9 cellular contexts compared by ENCODE assay signal in genomic region chr7:28956608-28957063, GRCh38. TPM values are rescaled to one million over a fixed set of nuclear protein-coding genes. Genes with fewer than 3 reads are reported as not detected.
DNase-seq lines count a peak whose midpoint lies in the region; ATAC-seq and TF ChIP-seq lines count a peak whose summit lies in the region.
"Had no signal": no experiment of that assay in that cellular context is flagged by ENCODE, and none has a peak within 500 bp of the region (broad histone marks: within the 10 kb centered on the region; RNA-seq: fewer than 3 reads in every experiment).

No MANE protein-coding gene starts in this region.

- no peaks in the 10 kb centered on the region for H3K36me3 ChIP-seq in right atrium auricular region
- no peaks in the 10 kb centered on the region for H3K36me3 ChIP-seq in trophoblast cell (ENCODE audit: control insufficient read depth in 1 of 2, insufficient read depth in 2 of 2, low read length in 2 of 2)

- peak overlapping the region; percentile 3 for H2BK5ac ChIP-seq in trophoblast cell (ENCODE audit: low read depth, low read length, poor library complexity)

- H2AK5ac ChIP-seq in trophoblast cell (ENCODE audit: low read length), result no peak overlapping the region

- H2BK12ac ChIP-seq in trophoblast cell (ENCODE audit: low read length), result no peak overlapping the region

- peak overlapping the region; percentile 92 for H3K4me2 ChIP-seq in trophoblast cell (ENCODE audit: low read length)

- peaks cover 23% of the 10 kb centered on the region for H3K79me2 ChIP-seq in trophoblast cell (ENCODE audit: control insufficient read depth, insufficient read depth, low read length, poor library complexity)

- H3K27me3 Mint-ChIP-seq in activated T-helper 2 cell treated with anti-CD3 and anti-CD28 coated beads, Interferon-gamma antibody, Interleukin-2, Interleukin-4, amounts not matched to agents 10 μg/mL and 5 μg/mL and 100 μg/mL, durations not matched to agents 14 hours and 24 hours and 36 hours (ENCODE audit: low read depth), result peaks cover 60% of the 10 kb centered on the region

- ATAC-seq in HG03175 (IDR thresholded peaks at IDR 0.05; ENCODE audit: unreplicated experiment), result no peak

- H3K9me3 ChIP-seq in right atrium auricular region, result no peaks in the 10 kb centered on the region
- H3K9me3 ChIP-seq in trophoblast cell (ENCODE audit: insufficient read depth, low read depth, low read length), result peaks cover 5% of the 10 kb centered on the region

- DNase-seq in ELF-1 (ENCODE audit: low read depth, low spot score) (peak; percentile 92), NCI-H1417 treated with DMSO at 0.1 percent for 48 hours (lab: John Stamatoyannopoulos, UW) (peak; percentile 54), amniotic epithelial cell (ENCODE audit: low read depth) (peak; percentile 40), right atrium auricular region (ENCODE audit: low spot score) (no peak), trophoblast cell (peak; percentile 98), GDM1 (lab: John Stamatoyannopoulos, UW) (no peak)
- DNase-seq in activated T-helper 2 cell treated with anti-CD3 and anti-CD28 coated beads, Interferon-gamma antibody, Interleukin-2, Interleukin-4, amounts not matched to agents 10 μg/mL and 5 μg/mL and 100 μg/mL, durations not matched to agents 14 hours and 24 hours and 36 hours (ENCODE audit: low spot score), result no peak

- peak; percentile 7 to 47 for TF ChIP-seq CTCF in right atrium auricular region (IDR thresholded peaks at IDR 0.05)

- WGBS in trophoblast cell (ENCODE audit: extremely low coverage, insufficient coverage, insufficient read length), result no CpG with 5 or more reads among the region's 39 CpGs

- intact Hi-C loops in activated T-helper 2 cell treated with anti-CD3 and anti-CD28 coated beads, Interferon-gamma antibody, Interleukin-2, Interleukin-4, amounts not matched to agents 10 μg/mL and 5 μg/mL and 100 μg/mL, durations not matched to agents 14 hours and 24 hours and 36 hours (cut with micrococcal nuclease), result loop anchor here (5.0 to 10.0 kb wide), 3 partner anchors 611 to 1802 kb away; partner anchors contain the start of genes EVX1, HOXA3 and HOXA7

- no peak overlapping the region for H3K27ac Mint-ChIP-seq in activated T-helper 2 cell treated with anti-CD3 and anti-CD28 coated beads, Interferon-gamma antibody, Interleukin-2, Interleukin-4, amounts not matched to agents 10 μg/mL and 5 μg/mL and 100 μg/mL, durations not matched to agents 14 hours and 24 hours and 36 hours

- peak overlapping the region; percentile 34 for H4K12ac ChIP-seq in trophoblast cell (ENCODE audit: low read depth, low read length)

- peak overlapping the region; percentile 92 for H4K91ac ChIP-seq in trophoblast cell (ENCODE audit: low read depth, low read length)

- peak overlapping the region; percentile 42 to 65 for H3K4me3 ChIP-seq in right atrium auricular region
- peak overlapping the region; percentile 83 for H3K4me3 ChIP-seq in trophoblast cell (ENCODE audit: low read depth, low read length)
- H3K4me3 ChIP-seq: SK-N-MC had no signal

- no peaks in the 10 kb centered on the region for H3K36me3 Mint-ChIP-seq in activated T-helper 2 cell treated with anti-CD3 and anti-CD28 coated beads, Interferon-gamma antibody, Interleukin-2, Interleukin-4, amounts not matched to agents 10 μg/mL and 5 μg/mL and 100 μg/mL, durations not matched to agents 14 hours and 24 hours and 36 hours (ENCODE audit: low read depth)

- peaks cover 27% of the 10 kb centered on the region for H3K79me1 ChIP-seq in trophoblast cell (ENCODE audit: low read length)

- H3K9ac ChIP-seq in trophoblast cell (ENCODE audit: low read length), result peak overlapping the region; percentile 2

- no peaks in the 10 kb centered on the region for H3K9me3 Mint-ChIP-seq in activated T-helper 2 cell treated with anti-CD3 and anti-CD28 coated beads, Interferon-gamma antibody, Interleukin-2, Interleukin-4, amounts not matched to agents 10 μg/mL and 5 μg/mL and 100 μg/mL, durations not matched to agents 14 hours and 24 hours and 36 hours

- peak overlapping the region; percentile 77 for H3K18ac ChIP-seq in trophoblast cell (ENCODE audit: low read length)

- H2BK120ac ChIP-seq in trophoblast cell (ENCODE audit: insufficient read depth, low read length, poor library complexity), result peak overlapping the region; percentile 45

- H3K27me3 ChIP-seq in right atrium auricular region (no peaks in the 10 kb centered on the region), trophoblast cell (ENCODE audit: insufficient read depth, low read length) (no peaks in the 10 kb centered on the region)

- H3K4ac ChIP-seq in trophoblast cell (ENCODE audit: low read depth, low read length), result peak overlapping the region; percentile 58

- H3K23ac ChIP-seq in trophoblast cell (ENCODE audit: low read length), result no peak overlapping the region

- H3K14ac ChIP-seq in trophoblast cell (ENCODE audit: low read length), result peak overlapping the region; percentile 78

- peak overlapping the region; percentile 57 for H2AFZ ChIP-seq in trophoblast cell (ENCODE audit: insufficient read depth, low read length, poor library complexity)

- H3K27ac ChIP-seq in right atrium auricular region (peak overlapping the region; percentile 49 to 62), trophoblast cell (ENCODE audit: low read depth, low read length) (peak overlapping the region; percentile 76)
- H3K27ac ChIP-seq: SK-N-MC had no signal

- no peak overlapping the region for H3K4me3 Mint-ChIP-seq in activated T-helper 2 cell treated with anti-CD3 and anti-CD28 coated beads, Interferon-gamma antibody, Interleukin-2, Interleukin-4, amounts not matched to agents 10 μg/mL and 5 μg/mL and 100 μg/mL, durations not matched to agents 14 hours and 24 hours and 36 hours (ENCODE audit: low read depth)

- H3K4me1 Mint-ChIP-seq in activated T-helper 2 cell treated with anti-CD3 and anti-CD28 coated beads, Interferon-gamma antibody, Interleukin-2, Interleukin-4, amounts not matched to agents 10 μg/mL and 5 μg/mL and 100 μg/mL, durations not matched to agents 14 hours and 24 hours and 36 hours (ENCODE audit: low read depth), result peaks cover 3% of the 10 kb centered on the region

- H4K8ac ChIP-seq in trophoblast cell (ENCODE audit: low read depth, low read length), result peak overlapping the region; percentile 57

- H3K4me1 ChIP-seq in right atrium auricular region (peaks cover 0 to 46% of the 10 kb centered on the region in 2 donors), trophoblast cell (ENCODE audit: control insufficient read depth in 1 of 2, insufficient read depth in 2 of 2, low read length in 2 of 2) (peaks cover 20 to 28% of the 10 kb centered on the region in 2 experiments)

RNA-seq across cellular contexts. Expression of gene TRIL, which starts 1.5 kb away (rescaled TPM):
- 1 to 10 TPM in 1 of 2 donors, under 1 TPM in 1; 0.83 to 4.4 TPM for total RNA-seq in right atrium auricular region
- 24.9 and 29.2 TPM in 2 replicates for polyA plus RNA-seq in trophoblast cell (2013)
- total RNA-seq in activated T-helper 2 cell treated with anti-CD3 and anti-CD28 coated beads, Interferon-gamma antibody, Interleukin-2, Interleukin-4, amounts not matched to agents 10 μg/mL and 5 μg/mL and 100 μg/mL, durations not matched to agents 14 hours and 24 hours and 36 hours, result not detected in 2 replicates

Comparison
In these comparisons a context has a peak if more than half of its experiments do, and no peak if none do; other contexts are left out.
1. DNase-seq: peak in ELF-1 (single experiment), NCI-H1417 treated with DMSO at 0.1 percent for 48 hours (single experiment), amniotic epithelial cell (single experiment) and trophoblast cell (2 of 2); none in right atrium auricular region (single experiment), GDM1 (single experiment) and activated T-helper 2 cell treated with anti-CD3 and anti-CD28 coated beads, Interferon-gamma antibody, Interleukin-2, Interleukin-4, amounts not matched to agents 10 μg/mL and 5 μg/mL and 100 μg/mL, durations not matched to agents 14 hours and 24 hours and 36 hours (single experiment).